In the genomic region with DNA sequence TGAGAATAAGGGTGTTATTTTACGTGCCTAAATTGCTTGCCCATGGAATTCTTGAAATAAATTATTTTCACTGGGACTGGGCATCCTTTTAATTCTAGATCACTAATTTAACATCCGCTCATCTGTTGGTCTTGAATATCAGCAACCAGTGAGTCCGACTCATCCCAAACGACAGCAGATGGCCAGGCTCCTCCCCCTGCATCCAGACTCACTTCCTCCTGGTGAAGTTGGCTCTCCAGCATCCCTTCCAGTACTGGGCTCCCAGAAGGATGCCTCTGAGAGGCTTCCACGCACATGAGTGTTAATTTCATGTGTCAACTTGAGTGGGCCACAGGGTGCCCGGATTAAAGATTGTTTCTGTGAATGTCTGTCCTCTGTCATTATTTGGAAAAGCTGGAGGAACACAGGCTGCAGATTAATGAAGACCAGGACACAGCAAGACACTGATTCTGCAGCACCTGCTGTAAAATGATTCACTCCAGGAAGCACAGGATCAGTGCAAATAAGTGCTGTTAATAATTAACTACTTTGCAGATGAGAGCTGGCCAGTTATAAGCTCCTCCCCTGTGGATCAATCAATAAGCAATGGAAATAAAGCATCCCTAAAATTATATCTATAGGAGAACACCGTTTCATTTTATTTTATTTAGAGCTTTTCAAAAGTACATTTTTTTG, we compare ENCODE assay signal across 1 cellular context.
TF ChIP-seq lines count a peak whose summit lies in the region.

No MANE protein-coding gene starts in this region.

TF ChIP-seq in HepG2, 621 proteins besides CTCF, POLR2A, EP300 and RAD21 (continued from another document):
- TF ChIP-seq ARID3A (IDR thresholded peaks at IDR 0.05; ENCODE audit: low read depth, low read length), result peak; percentile 32; the same call in 1 of the 2 replicates
